ENCODE assay signal across 1 cellular context in the genomic region with DNA sequence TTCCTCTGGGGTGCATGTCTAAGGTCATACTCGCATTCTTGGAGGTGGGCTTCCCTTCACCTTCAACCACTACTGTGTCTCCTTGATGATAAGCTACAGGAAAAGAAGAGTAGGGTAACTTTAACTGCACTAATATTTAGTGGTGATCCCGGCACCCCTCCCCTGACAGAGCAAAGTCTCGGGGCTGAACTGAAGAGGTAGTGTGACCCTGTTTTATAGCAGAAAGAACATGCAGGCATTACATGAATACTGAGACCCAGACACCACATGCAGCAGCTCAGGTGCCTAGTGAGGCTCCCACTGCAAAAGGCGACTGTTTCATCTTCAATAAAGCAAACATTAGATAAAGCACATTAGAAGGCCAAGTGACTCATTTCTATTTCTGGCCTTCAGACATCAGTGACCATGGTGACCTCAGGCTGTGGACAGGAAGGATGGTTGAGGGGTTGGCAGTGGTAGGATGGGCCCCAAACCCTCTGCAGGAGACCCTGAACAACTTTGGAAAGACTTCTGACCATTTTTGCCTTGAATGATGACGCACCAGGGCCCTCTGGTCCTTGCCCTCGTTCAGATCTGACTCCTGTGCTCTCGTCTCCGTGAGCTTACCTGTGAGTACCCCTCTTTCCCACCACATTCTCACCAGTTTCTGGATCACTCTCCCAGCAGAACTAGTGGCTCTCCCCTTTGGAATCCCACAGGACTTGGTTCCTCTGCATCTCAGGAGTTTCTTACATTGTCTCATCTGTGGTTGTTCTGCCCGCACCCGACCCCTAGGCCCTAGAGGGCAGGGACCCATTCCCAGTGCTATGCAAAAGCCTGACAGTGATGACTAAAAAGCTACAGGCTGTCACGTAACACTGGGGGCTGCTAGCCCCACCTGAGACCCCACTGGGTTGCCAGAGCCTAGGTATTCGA.
TF ChIP-seq lines count a peak whose summit lies in the region.

No MANE protein-coding gene starts in this region.

TF ChIP-seq in GM23338, 12 proteins besides CTCF, POLR2A, EP300 and RAD21 (continued from another document):
- TF ChIP-seq, protein P1, sequence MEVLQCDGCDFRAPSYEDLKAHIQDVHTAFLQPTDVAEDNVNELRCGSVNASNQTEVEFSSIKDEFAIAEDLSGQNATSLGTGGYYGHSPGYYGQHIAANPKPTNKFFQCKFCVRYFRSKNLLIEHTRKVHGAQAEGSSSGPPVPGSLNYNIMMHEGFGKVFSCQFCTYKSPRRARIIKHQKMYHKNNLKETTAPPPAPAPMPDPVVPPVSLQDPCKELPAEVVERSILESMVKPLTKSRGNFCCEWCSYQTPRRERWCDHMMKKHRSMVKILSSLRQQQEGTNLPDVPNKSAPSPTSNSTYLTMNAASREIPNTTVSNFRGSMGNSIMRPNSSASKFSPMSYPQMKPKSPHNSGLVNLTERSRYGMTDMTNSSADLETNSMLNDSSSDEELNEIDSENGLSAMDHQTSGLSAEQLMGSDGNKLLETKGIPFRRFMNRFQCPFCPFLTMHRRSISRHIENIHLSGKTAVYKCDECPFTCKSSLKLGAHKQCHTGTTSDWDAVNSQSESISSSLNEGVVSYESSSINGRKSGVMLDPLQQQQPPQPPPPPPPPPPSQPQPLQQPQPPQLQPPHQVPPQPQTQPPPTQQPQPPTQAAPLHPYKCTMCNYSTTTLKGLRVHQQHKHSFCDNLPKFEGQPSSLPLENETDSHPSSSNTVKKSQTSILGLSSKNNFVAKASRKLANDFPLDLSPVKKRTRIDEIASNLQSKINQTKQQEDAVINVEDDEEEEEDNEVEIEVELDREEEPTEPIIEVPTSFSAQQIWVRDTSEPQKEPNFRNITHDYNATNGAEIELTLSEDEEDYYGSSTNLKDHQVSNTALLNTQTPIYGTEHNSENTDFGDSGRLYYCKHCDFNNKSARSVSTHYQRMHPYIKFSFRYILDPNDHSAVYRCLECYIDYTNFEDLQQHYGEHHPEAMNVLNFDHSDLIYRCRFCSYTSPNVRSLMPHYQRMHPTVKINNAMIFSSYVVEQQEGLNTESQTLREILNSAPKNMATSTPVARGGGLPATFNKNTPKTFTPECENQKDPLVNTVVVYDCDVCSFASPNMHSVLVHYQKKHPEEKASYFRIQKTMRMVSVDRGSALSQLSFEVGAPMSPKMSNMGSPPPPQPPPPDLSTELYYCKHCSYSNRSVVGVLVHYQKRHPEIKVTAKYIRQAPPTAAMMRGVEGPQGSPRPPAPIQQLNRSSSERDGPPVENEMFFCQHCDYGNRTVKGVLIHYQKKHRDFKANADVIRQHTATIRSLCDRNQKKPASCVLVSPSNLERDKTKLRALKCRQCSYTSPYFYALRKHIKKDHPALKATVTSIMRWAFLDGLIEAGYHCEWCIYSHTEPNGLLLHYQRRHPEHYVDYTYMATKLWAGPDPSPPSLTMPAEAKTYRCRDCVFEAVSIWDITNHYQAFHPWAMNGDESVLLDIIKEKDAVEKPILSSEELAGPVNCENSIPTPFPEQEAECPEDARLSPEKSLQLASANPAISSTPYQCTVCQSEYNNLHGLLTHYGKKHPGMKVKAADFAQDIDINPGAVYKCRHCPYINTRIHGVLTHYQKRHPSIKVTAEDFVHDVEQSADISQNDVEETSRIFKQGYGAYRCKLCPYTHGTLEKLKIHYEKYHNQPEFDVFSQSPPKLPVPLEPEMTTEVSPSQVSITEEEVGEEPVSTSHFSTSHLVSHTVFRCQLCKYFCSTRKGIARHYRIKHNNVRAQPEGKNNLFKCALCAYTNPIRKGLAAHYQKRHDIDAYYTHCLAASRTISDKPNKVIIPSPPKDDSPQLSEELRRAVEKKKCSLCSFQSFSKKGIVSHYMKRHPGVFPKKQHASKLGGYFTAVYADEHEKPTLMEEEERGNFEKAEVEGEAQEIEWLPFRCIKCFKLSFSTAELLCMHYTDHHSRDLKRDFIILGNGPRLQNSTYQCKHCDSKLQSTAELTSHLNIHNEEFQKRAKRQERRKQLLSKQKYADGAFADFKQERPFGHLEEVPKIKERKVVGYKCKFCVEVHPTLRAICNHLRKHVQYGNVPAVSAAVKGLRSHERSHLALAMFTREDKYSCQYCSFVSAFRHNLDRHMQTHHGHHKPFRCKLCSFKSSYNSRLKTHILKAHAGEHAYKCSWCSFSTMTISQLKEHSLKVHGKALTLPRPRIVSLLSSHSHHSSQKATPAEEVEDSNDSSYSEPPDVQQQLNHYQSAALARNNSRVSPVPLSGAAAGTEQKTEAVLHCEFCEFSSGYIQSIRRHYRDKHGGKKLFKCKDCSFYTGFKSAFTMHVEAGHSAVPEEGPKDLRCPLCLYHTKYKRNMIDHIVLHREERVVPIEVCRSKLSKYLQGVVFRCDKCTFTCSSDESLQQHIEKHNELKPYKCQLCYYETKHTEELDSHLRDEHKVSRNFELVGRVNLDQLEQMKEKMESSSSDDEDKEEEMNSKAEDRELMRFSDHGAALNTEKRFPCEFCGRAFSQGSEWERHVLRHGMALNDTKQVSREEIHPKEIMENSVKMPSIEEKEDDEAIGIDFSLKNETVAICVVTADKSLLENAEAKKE (CRISPR knock-in tag; IDR thresholded peaks at IDR 0.05) = no peak
